1 cellular context compared by ENCODE assay signal in genomic region chr15:69474846-69475455, GRCh38.
TF ChIP-seq lines count a peak whose summit lies in the region.

No MANE protein-coding gene starts in this region.

TF ChIP-seq in HepG2, 621 proteins besides CTCF, POLR2A, EP300 and RAD21:
- TF ChIP-seq FOXP1 (IDR thresholded peaks at IDR 0.05): no peak
- no peak for TF ChIP-seq FOXP1 (CRISPR knock-in tag; IDR thresholded peaks at IDR 0.05)
- TF ChIP-seq CENPT (CRISPR knock-in tag; IDR thresholded peaks at IDR 0.05; ENCODE audit: low read depth): no peak
- TF ChIP-seq CREM (IDR thresholded peaks at IDR 0.05): no peak
- no peak for TF ChIP-seq CREM (CRISPR knock-in tag; IDR thresholded peaks at IDR 0.05)
- TF ChIP-seq ZNF124 (CRISPR knock-in tag; IDR thresholded peaks at IDR 0.05): no peak
- TF ChIP-seq ZNF24 (IDR thresholded peaks at IDR 0.05): no peak
- no peak for TF ChIP-seq NCOA1 (CRISPR knock-in tag; IDR thresholded peaks at IDR 0.05)
- TF ChIP-seq RBFOX2 (IDR thresholded peaks at IDR 0.05; ENCODE audit: low read depth, low read length): no peak
- no peak for TF ChIP-seq ZBTB21 (CRISPR knock-in tag; IDR thresholded peaks at IDR 0.05)
- TF ChIP-seq NFE2 (CRISPR knock-in tag; IDR thresholded peaks at IDR 0.05): no peak
- TF ChIP-seq, protein P1, sequence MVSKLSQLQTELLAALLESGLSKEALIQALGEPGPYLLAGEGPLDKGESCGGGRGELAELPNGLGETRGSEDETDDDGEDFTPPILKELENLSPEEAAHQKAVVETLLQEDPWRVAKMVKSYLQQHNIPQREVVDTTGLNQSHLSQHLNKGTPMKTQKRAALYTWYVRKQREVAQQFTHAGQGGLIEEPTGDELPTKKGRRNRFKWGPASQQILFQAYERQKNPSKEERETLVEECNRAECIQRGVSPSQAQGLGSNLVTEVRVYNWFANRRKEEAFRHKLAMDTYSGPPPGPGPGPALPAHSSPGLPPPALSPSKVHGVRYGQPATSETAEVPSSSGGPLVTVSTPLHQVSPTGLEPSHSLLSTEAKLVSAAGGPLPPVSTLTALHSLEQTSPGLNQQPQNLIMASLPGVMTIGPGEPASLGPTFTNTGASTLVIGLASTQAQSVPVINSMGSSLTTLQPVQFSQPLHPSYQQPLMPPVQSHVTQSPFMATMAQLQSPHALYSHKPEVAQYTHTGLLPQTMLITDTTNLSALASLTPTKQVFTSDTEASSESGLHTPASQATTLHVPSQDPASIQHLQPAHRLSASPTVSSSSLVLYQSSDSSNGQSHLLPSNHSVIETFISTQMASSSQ (IDR thresholded peaks at IDR 0.05; ENCODE audit: low read depth): no peak
- TF ChIP-seq, protein P1 (CRISPR knock-in tag; IDR thresholded peaks at IDR 0.05; ENCODE audit: borderline replicate concordance): no peak
- no peak for TF ChIP-seq HINFP (CRISPR knock-in tag; IDR thresholded peaks at IDR 0.05; ENCODE audit: low read depth)
